In the genomic region with DNA sequence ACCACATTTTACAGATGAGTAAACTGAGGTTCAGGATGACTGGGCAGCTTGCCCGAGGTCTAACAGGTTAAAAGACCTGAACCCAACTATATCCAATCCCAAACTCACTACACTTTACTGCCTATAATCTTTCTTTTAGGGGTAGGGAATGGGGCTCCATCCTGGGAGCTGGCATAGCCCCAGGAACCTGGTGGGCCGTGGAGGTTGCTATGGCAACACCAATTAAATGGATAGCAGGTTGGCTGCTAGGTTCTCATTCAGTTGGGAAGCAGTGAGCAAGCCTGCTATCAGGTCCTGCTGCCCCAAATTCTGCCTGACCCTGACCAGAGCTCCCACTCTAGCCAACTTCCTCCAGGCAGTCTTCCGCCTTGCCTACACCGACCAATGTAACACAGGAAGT, we compare ENCODE assay signal across 20 cellular contexts. TPM values are rescaled to one million over a fixed set of nuclear protein-coding genes. Genes with fewer than 3 reads are reported as not detected.
DNase-seq lines count a peak whose midpoint lies in the region; ATAC-seq lines count a peak whose summit lies in the region.
"Had no signal": no experiment of that assay in that cellular context is flagged by ENCODE, and none has a peak within 500 bp of the region (broad histone marks: within the 10 kb centered on the region; RNA-seq: fewer than 3 reads in every experiment).

No MANE protein-coding gene starts in this region.

- no peak overlapping the region for H2BK120ac ChIP-seq in mesendoderm (ENCODE audit: low read depth, low read length)

- peaks cover 16% of the 10 kb centered on the region for H3K36me3 ChIP-seq in mesendoderm (ENCODE audit: control insufficient read depth, insufficient read depth, low read length)
- H3K36me3 ChIP-seq: gastrocnemius medialis, left ventricle myocardium inferior had no signal

- DNase-seq in NCI-H524 (lab: John Stamatoyannopoulos, UW) (peak; percentile 44 to 67), NCI-H524 treated with DMSO at 0.1 percent for 48 hours (lab: John Stamatoyannopoulos, UW) (no peak), NCI-H1092 (lab: John Stamatoyannopoulos, UW) (peak; percentile 26), NCI-H748 treated with DMSO at 0.1 percent for 48 hours (lab: John Stamatoyannopoulos, UW) (peak; percentile 9), mesendoderm (no peak)
- DNase-seq in stimulated activated naive CD4-positive, alpha-beta T cell (lab: John Stamatoyannopoulos, UW): no peak
- DNase-seq: ACHN; activated B cell treated with CpG ODN at 0.5 μM for 24 hours; activated CD8-positive, alpha-beta T cell treated with anti-CD3 and anti-CD28 coated beads, Interleukin-2, amount 10 ng/mL, durations not matched to agents 7 days and 5 days; activated naive CD8-positive, alpha-beta T cell treated with anti-CD3 and anti-CD28 coated beads, Interleukin-2, amount 50 U/mL, for 24 hours; dorsolateral prefrontal cortex; erythroblast; gastrocnemius medialis; left ventricle myocardium inferior; mucosa of descending colon; NCI-H226; SHP77; stimulated activated CD4-positive, alpha-beta T cell treated with anti-CD3 and anti-CD28 coated beads, Interleukin-2, amount 100 ng/mL, for 24 hours had no signal

- H3K23ac ChIP-seq in mesendoderm (ENCODE audit: low read length): no peak overlapping the region

- ATAC-seq in GM18873 (IDR thresholded peaks at IDR 0.05; ENCODE audit: low FRiP score, unreplicated experiment) (no peak), GM21529 (IDR thresholded peaks at IDR 0.05; ENCODE audit: unreplicated experiment) (no peak)
- ATAC-seq: activated CD8-positive, alpha-beta T cell treated with anti-CD3 and anti-CD28 coated beads, Interleukin-2, amount 10 ng/mL, durations not matched to agents 7 days and 5 days; activated naive CD8-positive, alpha-beta T cell treated with anti-CD3 and anti-CD28 coated beads, Interleukin-2, amount 50 U/mL, for 24 hours; gastrocnemius medialis; mucosa of descending colon had no signal

- H3K27me3 ChIP-seq in mesendoderm (ENCODE audit: insufficient read depth, low read length, poor library complexity): no peaks in the 10 kb centered on the region
- H3K27me3 ChIP-seq: dorsolateral prefrontal cortex, gastrocnemius medialis had no signal

- no peak overlapping the region for H2BK15ac ChIP-seq in mesendoderm (replicated peaks; ENCODE audit: low read depth)

- no peak overlapping the region for H4K8ac ChIP-seq in mesendoderm (ENCODE audit: low read depth, low read length)

- no peak overlapping the region for H3K4me2 ChIP-seq in mesendoderm (ENCODE audit: low read length)

- WGBS in mesendoderm (ENCODE audit: extremely low coverage, insufficient coverage, low lambda C conversion rate): no CpG with 5 or more reads among the region's 4 CpGs

- H3K56ac ChIP-seq in mesendoderm (ENCODE audit: low read length): peak overlapping the region; percentile 57

- peaks cover 11% of the 10 kb centered on the region for H3K79me1 ChIP-seq in mesendoderm (ENCODE audit: low read length)

- H3K27ac ChIP-seq in mesendoderm (ENCODE audit: low read depth, low read length): no peak overlapping the region
- H3K27ac ChIP-seq: gastrocnemius medialis, left ventricle myocardium inferior had no signal

- H3K4me3 ChIP-seq in mesendoderm (ENCODE audit: low read length): no peak overlapping the region
- H3K4me3 ChIP-seq: dorsolateral prefrontal cortex, gastrocnemius medialis, left ventricle myocardium inferior, mucosa of descending colon had no signal

- no peak overlapping the region for H3K4ac ChIP-seq in mesendoderm (ENCODE audit: low read depth, low read length)

- no peak overlapping the region for H3K18ac ChIP-seq in mesendoderm (ENCODE audit: low read length)

- peaks cover 2% of the 10 kb centered on the region for H3K79me2 ChIP-seq in mesendoderm (ENCODE audit: control insufficient read depth, insufficient read depth, low read length)

- H2BK5ac ChIP-seq in mesendoderm (ENCODE audit: low read length): no peak overlapping the region

- H3K9ac ChIP-seq in mesendoderm (ENCODE audit: low read length): peak overlapping the region; percentile 3

- no peak overlapping the region for H2AK5ac ChIP-seq in mesendoderm (ENCODE audit: low read length)

- no peak overlapping the region for H4K5ac ChIP-seq in mesendoderm (ENCODE audit: low read length)

- peaks cover 3% of the 10 kb centered on the region for H3K4me1 ChIP-seq in mesendoderm (ENCODE audit: control insufficient read depth, low read depth, low read length)
- H3K4me1 ChIP-seq: gastrocnemius medialis had no signal

RNA-seq across cellular contexts. Expression of a gene that starts 40.9 kb away (rescaled TPM):
- polyA plus RNA-seq in mesendoderm (2013, experiment 1 of 2): 54.5 TPM
- polyA plus RNA-seq in mesendoderm (2013, experiment 2 of 2): 55.5 TPM

RNA-seq across cellular contexts. Expression of a gene that starts 48.6 kb away (rescaled TPM):
- 159 TPM for polyA plus RNA-seq in mesendoderm (2013, experiment 1 of 2)
- 156 TPM for polyA plus RNA-seq in mesendoderm (2013, experiment 2 of 2)

Comparison
In these comparisons a context has a peak if more than half of its experiments do, and no peak if none do; other contexts are left out.
1. DNase-seq: peak in NCI-H524 (2 of 2), NCI-H1092 (single experiment) and NCI-H748 treated with DMSO at 0.1 percent for 48 hours (single experiment); none in NCI-H524 treated with DMSO at 0.1 percent for 48 hours (single experiment), mesendoderm (single experiment) and stimulated activated naive CD4-positive, alpha-beta T cell (0 of 6).